In genomic region chr3:194208701-194209100, GRCh38 we compare ENCODE assay signal across 14 cellular contexts.
DNase-seq lines count a peak whose midpoint lies in the region; ATAC-seq and TF ChIP-seq lines count a peak whose summit lies in the region.
"Had no signal": no experiment of that assay in that cellular context is flagged by ENCODE, and none has a peak within 500 bp of the region (broad histone marks: within the 10 kb centered on the region; RNA-seq: fewer than 3 reads in every experiment).

No MANE protein-coding gene starts in this region.

- ATAC-seq in GM18873 (IDR thresholded peaks at IDR 0.05; ENCODE audit: low FRiP score, unreplicated experiment), result no peak

- intact Hi-C loops in sigmoid colon (cut with DNase I) (loop anchor here (5.0 kb wide), 2 partner anchors 71 to 104 kb away; partner anchors contain the start of gene HES1), ovary (cut with DNase I) (no loop called here)

- peaks cover 0 to 35% (median 28%) of the 10 kb centered on the region in 4 donors for H3K4me1 ChIP-seq in sigmoid colon
- H3K4me1 ChIP-seq in ovary (ENCODE audit: insufficient read depth), result peaks cover 1% of the 10 kb centered on the region

- TF ChIP-seq CTCF in sigmoid colon (IDR thresholded peaks at IDR 0.05) (no peak), ovary (IDR thresholded peaks at IDR 0.05) (no peak)

- H3K27me3 ChIP-seq in sigmoid colon, result peaks cover 5 to 15% (median 7%) of the 10 kb centered on the region in 3 donors
- no peaks in the 10 kb centered on the region for H3K27me3 ChIP-seq in ovary

- no peaks in the 10 kb centered on the region for H3K36me3 ChIP-seq in sigmoid colon
- no peaks in the 10 kb centered on the region for H3K36me3 ChIP-seq in ovary

- WGBS in sigmoid colon, 2 donors, result 86 to 89% methylated on average over 3 of the region's 3 CpGs
- WGBS in ovary, 3 donors, result 84 to 85% (median 85%) methylated on average over 3 of the region's 3 CpGs

- DNase-seq in NCI-H510A treated with DMSO at 0.1 percent for 48 hours (lab: John Stamatoyannopoulos, UW) (peak; percentile 51), NCI-H510A (lab: John Stamatoyannopoulos, UW) (no peak), NCI-H69 (lab: John Stamatoyannopoulos, UW) (peak; percentile 58), sigmoid colon (peak; percentile 3), ovary (no peak), cerebellum (ENCODE audit: low spot score) (no peak)
- DNase-seq: C1 segment of cervical spinal cord; Calu3; CD4-positive, alpha-beta T cell; DMS 273 treated with DMSO at 0.1 percent for 48 hours; HCEC 1CT; HFFc6 had no signal

- H3K9me3 ChIP-seq in sigmoid colon, result no peaks in the 10 kb centered on the region
- H3K9me3 ChIP-seq in ovary, result no peaks in the 10 kb centered on the region

- TF ChIP-seq EP300 in sigmoid colon (IDR thresholded peaks at IDR 0.05) (no peak), ovary (IDR thresholded peaks at IDR 0.05) (no peak)

- no peak overlapping the region for H3K27ac ChIP-seq in sigmoid colon
- no peak overlapping the region for H3K27ac ChIP-seq in ovary
- H3K27ac ChIP-seq: HL-60 had no signal

- H3K4me3 ChIP-seq in sigmoid colon, result no peak overlapping the region
- H3K4me3 ChIP-seq in ovary, result no peak overlapping the region

- TF ChIP-seq POLR2A in sigmoid colon (IDR thresholded peaks at IDR 0.05) (no peak), ovary (IDR thresholded peaks at IDR 0.05) (no peak)

Comparison
In these comparisons a context has a peak if more than half of its experiments do, and no peak if none do; other contexts are left out.
1. DNase-seq: peak in NCI-H510A treated with DMSO at 0.1 percent for 48 hours (single experiment), NCI-H69 (single experiment) and sigmoid colon (single experiment); none in NCI-H510A (single experiment), ovary (0 of 5) and cerebellum (single experiment).